Comparison of ENCODE assay signal across 8 cellular contexts in genomic region chr2:216108967-216109921, GRCh38. TPM values are rescaled to one million over a fixed set of nuclear protein-coding genes. Genes with fewer than 3 reads are reported as not detected.
DNase-seq lines count a peak whose midpoint lies in the region; ATAC-seq and TF ChIP-seq lines count a peak whose summit lies in the region.

Gene XRCC5, plus strand, starts transcription at chr2:216109348. Its CDS starts 89 bp downstream, at chr2:216109437.

- H3K27me3 ChIP-seq in left ventricle myocardium inferior (ENCODE audit: low read depth) (no peaks in the 10 kb centered on the region), upper lobe of right lung (no peaks in the 10 kb centered on the region)

- H3K4me3 ChIP-seq in left ventricle myocardium inferior, result peak within 1 kb of the TSS; percentile 87
- peak within 1 kb of the TSS; percentile 97 for H3K4me3 ChIP-seq in upper lobe of right lung

- peak within 1 kb of the TSS; percentile 100 for H3K27ac Mint-ChIP-seq in progenitor cell of endocrine pancreas

- no peaks in the 10 kb centered on the region for H3K27me3 Mint-ChIP-seq in progenitor cell of endocrine pancreas

- H3K36me3 ChIP-seq in left ventricle myocardium inferior (peaks cover 29% of the 10 kb centered on the region), upper lobe of right lung (peaks cover 35% of the 10 kb centered on the region)

- no peaks in the 10 kb centered on the region for H3K9me3 Mint-ChIP-seq in progenitor cell of endocrine pancreas (ENCODE audit: low read depth)

- intact Hi-C loops in T-helper 2 cell treated with Interferon-gamma antibody and Interleukin-4, amounts not matched to agents 100 ng/mL and 5 ng/mL, for 36 hours (cut with micrococcal nuclease), result loop anchor here (1.0 kb wide), 3 partner anchors 28 to 303 kb away; partner anchors contain the start of genes PECR, SMARCAL1 and TMEM169
- intact Hi-C loops in left ventricle myocardium inferior (cut with micrococcal nuclease) (no loop called here), upper lobe of right lung (cut with DNase I) (no loop called here)

- H3K36me3 Mint-ChIP-seq in progenitor cell of endocrine pancreas (ENCODE audit: insufficient read depth), result peaks cover 15% of the 10 kb centered on the region

- H3K4me1 Mint-ChIP-seq in progenitor cell of endocrine pancreas (ENCODE audit: low read depth), result peaks cover 49% of the 10 kb centered on the region

- H3K27ac ChIP-seq in angular gyrus (ENCODE audit: low read depth, low read length) (peak within 1 kb of the TSS; percentile 89), left ventricle myocardium inferior (replicated peaks) (peak within 1 kb of the TSS; percentile 91), upper lobe of right lung (peak within 1 kb of the TSS; percentile 97)

- H3K4me3 Mint-ChIP-seq in progenitor cell of endocrine pancreas (ENCODE audit: low read depth), result peak within 1 kb of the TSS; percentile 99

- peak; percentile 97 to 98 for DNase-seq in NCI-H1930 (lab: John Stamatoyannopoulos, UW)
- peak; percentile 96 for DNase-seq in left ventricle myocardium inferior
- peak; percentile 94 for DNase-seq in progenitor cell of endocrine pancreas (ENCODE audit: low spot score, unreplicated experiment)
- peak; percentile 98 for DNase-seq in upper lobe of right lung

- H3K9me3 ChIP-seq in left ventricle myocardium inferior (replicated peaks), result no peaks in the 10 kb centered on the region
- no peaks in the 10 kb centered on the region for H3K9me3 ChIP-seq in upper lobe of right lung

- ATAC-seq in GM18498 (IDR thresholded peaks at IDR 0.05; ENCODE audit: unreplicated experiment), result peak; percentile 57
- ATAC-seq in HG02970 (IDR thresholded peaks at IDR 0.05; ENCODE audit: low FRiP score, unreplicated experiment), result peak; percentile 57
- peak; percentile 96 for ATAC-seq in upper lobe of right lung

- H3K4me1 ChIP-seq in left ventricle myocardium inferior, result peaks cover 55% of the 10 kb centered on the region
- H3K4me1 ChIP-seq in upper lobe of right lung, result peaks cover 26% of the 10 kb centered on the region

- TF ChIP-seq CTCF in left ventricle myocardium inferior (IDR thresholded peaks at IDR 0.05; ENCODE audit: borderline replicate concordance) (no peak), progenitor cell of endocrine pancreas (IDR thresholded peaks at IDR 0.05; ENCODE audit: unreplicated experiment) (no peak), upper lobe of right lung (IDR thresholded peaks at IDR 0.05) (no peak)

RNA-seq across cellular contexts. Expression of gene XRCC5, which starts in this region (rescaled TPM):
- 408 and 438 TPM in 2 replicates for total RNA-seq in T-helper 2 cell treated with Interferon-gamma antibody and Interleukin-4, amounts not matched to agents 100 ng/mL and 5 ng/mL, for 36 hours
- total RNA-seq in left ventricle myocardium inferior (110 TPM), progenitor cell of endocrine pancreas (378 and 386 TPM in 2 replicates), upper lobe of right lung (178 TPM)

Comparison
In these comparisons a context has a peak if more than half of its experiments do, and no peak if none do; other contexts are left out.
1. Peak in every context shown above with its lines: DNase-seq, ATAC-seq, H3K4me3 ChIP-seq and H3K27ac ChIP-seq.